8 cellular contexts compared by ENCODE assay signal in the genomic region with DNA sequence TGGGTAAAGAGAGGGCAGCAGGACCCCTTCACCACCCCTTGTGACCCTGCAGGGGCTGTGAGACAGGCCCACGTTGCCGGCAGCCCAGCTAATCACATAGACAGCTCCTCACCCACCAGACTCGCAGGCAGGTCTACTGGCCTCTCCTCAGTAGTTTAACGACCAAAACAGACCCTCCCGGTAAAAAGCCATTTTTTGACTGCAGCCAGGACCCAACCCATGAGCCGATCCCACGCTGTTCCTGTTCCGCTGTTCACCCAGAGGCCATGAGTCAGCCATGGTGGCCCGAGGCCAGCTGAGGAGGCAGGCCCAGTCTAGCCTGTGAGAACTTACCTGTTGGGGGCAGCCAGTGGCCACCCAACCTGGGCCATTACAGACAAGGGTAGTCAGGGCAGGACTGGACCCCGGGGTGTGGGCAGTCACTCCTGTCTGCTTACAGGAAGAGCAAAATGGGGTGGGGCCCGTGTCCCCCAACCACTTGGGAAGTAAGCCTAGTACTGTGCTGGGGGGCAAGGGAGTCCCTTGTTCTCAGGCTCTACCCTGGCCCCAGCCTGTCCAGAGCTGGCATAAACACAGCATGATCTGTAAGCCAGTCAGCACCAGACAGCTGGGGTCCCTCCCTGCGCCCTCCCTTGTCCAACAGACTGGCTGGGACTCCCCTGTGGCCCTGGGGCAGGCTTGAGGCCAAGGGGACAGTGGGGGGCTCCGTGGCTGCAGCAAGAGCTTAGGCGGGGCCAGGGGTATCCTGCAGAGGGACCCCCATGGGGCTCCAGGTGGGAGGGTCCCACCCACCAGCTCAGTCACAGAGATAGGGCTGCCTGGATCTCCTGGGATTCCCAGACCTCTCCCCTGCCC.
A peak's percentile ranks its signal among the peaks of the same experiment; 100 is the strongest.
DNase-seq lines count a peak whose midpoint lies in the region; ATAC-seq and TF ChIP-seq lines count a peak whose summit lies in the region.

No MANE protein-coding gene starts in this region.

- no peaks in the 10 kb centered on the region for H3K36me3 ChIP-seq in BLaER1

- 0 out of 2 replicates have a peak overlapping the region, but pooled peaks have one; percentile 70 for H3K4me2 ChIP-seq in BLaER1

- no peaks in the 10 kb centered on the region for H3K36me3 Mint-ChIP-seq in naive B cell

- DNase-seq in M059J (ENCODE audit: low read depth) = peak; percentile 63
- peak in 7 of 10 donors; percentile 9 to 47 (median 25) for DNase-seq in dorsolateral prefrontal cortex
- no peak for DNase-seq in naive B cell
- no peak for DNase-seq in NCI-H2081 (lab: John Stamatoyannopoulos, UW)
- no peak for DNase-seq in anterior cingulate cortex (lab: John Stamatoyannopoulos, UW)
- DNase-seq in retina = no peak

- H3K27ac ChIP-seq in BLaER1 (no peak overlapping the region), dorsolateral prefrontal cortex (peak overlapping the region in 1 of 59 donors; percentile 10)

- H3K9me3 Mint-ChIP-seq in naive B cell = no peaks in the 10 kb centered on the region

- TF ChIP-seq CTCF in dorsolateral prefrontal cortex (IDR thresholded peaks at IDR 0.05 in 54 of 56, conservative IDR thresholded peaks at IDR 0.05 in 2 of 56; ENCODE audit: low read depth in 1 of 56, partially characterized antibody in 56 of 56) = no peak

- peak overlapping the region; percentile 40 to 91 (median 69) for H3K4me3 Mint-ChIP-seq in naive B cell

- no peaks in the 10 kb centered on the region for H4K20me1 ChIP-seq in BLaER1

- ATAC-seq in naive B cell (ENCODE audit: low read depth in 2 of 2) (no peak), GM18505 (IDR thresholded peaks at IDR 0.05; ENCODE audit: unreplicated experiment) (no peak)

- H3K27me3 Mint-ChIP-seq in naive B cell = peaks cover 0 to 7% (median 0%) of the 10 kb centered on the region in 3 donors

- no peak overlapping the region for H3K4me3 ChIP-seq in BLaER1
- no peak overlapping the region for H3K4me3 ChIP-seq in dorsolateral prefrontal cortex

- H3K4me1 ChIP-seq in BLaER1 = peaks cover 6% of the 10 kb centered on the region; the same call in 1 of the 2 replicates

- peak overlapping the region in 2 of 6 donors; percentile 20 to 62 for H3K27ac Mint-ChIP-seq in naive B cell

- H3K9me3 ChIP-seq in BLaER1 = no peaks in the 10 kb centered on the region

- no peak for TF ChIP-seq POLR2A in GM18505 (IDR thresholded peaks at IDR 0.05; ENCODE audit: borderline replicate concordance, extremely low read depth, insufficient read depth, insufficient read length)

- intact Hi-C loops in dorsolateral prefrontal cortex (cut with DNase I) = no loop called here

- H3K27me3 ChIP-seq in BLaER1 (no peaks in the 10 kb centered on the region), dorsolateral prefrontal cortex (peaks cover 0 to 36% (median 7%) of the 10 kb centered on the region in 45 donors)

- H3K9ac ChIP-seq in BLaER1 = no peak overlapping the region

- H3K4me1 Mint-ChIP-seq in naive B cell = peaks cover 0 to 9% (median 4%) of the 10 kb centered on the region in 3 donors

Comparison
In these comparisons a context has a peak if more than half of its experiments do, and no peak if none do; other contexts are left out.
1. DNase-seq: peak in M059J (single experiment) and dorsolateral prefrontal cortex (7 of 10); none in naive B cell (single experiment), NCI-H2081 (0 of 2), anterior cingulate cortex (0 of 58) and retina (single experiment).